In the genomic region with DNA sequence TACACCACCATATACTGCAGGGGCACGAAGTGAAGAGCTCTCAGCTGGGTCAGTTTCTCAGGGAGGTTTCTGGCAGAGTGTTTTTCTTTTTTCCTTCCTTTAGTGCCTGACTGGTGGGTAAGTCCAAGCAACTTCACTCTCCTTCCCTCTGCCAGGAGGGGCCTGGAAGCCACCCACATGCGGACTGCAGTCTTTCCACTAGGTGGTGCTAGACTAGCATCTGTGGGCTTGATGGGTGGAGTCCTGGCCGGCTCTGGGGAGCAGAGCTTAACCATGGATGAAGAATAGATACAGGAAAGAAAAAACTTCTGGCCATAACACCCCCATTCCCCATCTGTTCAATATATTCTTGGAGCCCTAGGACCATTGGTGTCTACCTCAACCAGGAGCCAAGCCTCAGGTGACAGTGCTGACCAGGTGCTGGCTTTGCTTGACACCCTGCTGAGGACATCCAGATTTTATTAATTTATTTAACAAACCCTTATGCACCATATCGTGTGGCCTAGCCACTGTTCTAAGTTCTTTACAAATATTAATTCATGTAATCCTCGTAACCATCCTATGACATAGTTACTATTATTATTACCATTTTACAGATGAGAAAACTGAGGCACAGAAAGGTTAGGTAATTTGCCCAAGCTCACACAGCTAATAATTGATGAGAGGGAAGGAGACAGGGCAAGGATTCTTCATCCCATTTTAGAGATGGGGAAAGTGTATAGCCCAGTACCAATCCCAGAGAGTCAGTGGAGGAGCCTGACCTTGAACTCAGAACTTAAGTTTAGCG, we compare ENCODE assay signal across 8 cellular contexts.
DNase-seq lines count a peak whose midpoint lies in the region; ATAC-seq and TF ChIP-seq lines count a peak whose summit lies in the region.

No MANE protein-coding gene starts in this region.

- H3K9me3 ChIP-seq in heart right ventricle, result no peaks in the 10 kb centered on the region
- H3K9me3 ChIP-seq in lung (ENCODE audit: control insufficient read depth in 2 of 2, insufficient read depth in 1 of 2, low read length in 1 of 2), result peaks cover 0 to 4% of the 10 kb centered on the region in 2 donors
- no peaks in the 10 kb centered on the region for H3K9me3 ChIP-seq in testis

- intact Hi-C loops in heart right ventricle (cut with DNase I) (no loop called here), left ventricle myocardium superior (cut with micrococcal nuclease) (no loop called here), testis (cut with DNase I; ENCODE audit: low total_unique reads) (no loop called here)

- ATAC-seq in heart right ventricle, result no peak
- no peak for ATAC-seq in left ventricle myocardium superior
- no peak for ATAC-seq in lung (ENCODE audit: insufficient read depth, low FRiP score)
- no peak for ATAC-seq in HG03039 (IDR thresholded peaks at IDR 0.05; ENCODE audit: unreplicated experiment)

- 38 to 41% methylated on average over 6 of the region's 6 CpGs for WGBS in heart right ventricle, 2 donors
- WGBS in lung, 2 donors, result 45% methylated on average over 6 of the region's 6 CpGs
- WGBS in testis, 2 donors, result 47 to 55% methylated on average over 6 of the region's 6 CpGs

- H3K4me3 ChIP-seq in heart right ventricle, result no peak overlapping the region
- H3K4me3 ChIP-seq in lung, result no peak overlapping the region
- no peak overlapping the region for H3K4me3 ChIP-seq in testis

- no peak for TF ChIP-seq POLR2A in testis (IDR thresholded peaks at IDR 0.05)

- TF ChIP-seq CTCF in heart right ventricle (IDR thresholded peaks at IDR 0.05) (peak in 7 of 9 donors; percentile 36 to 69 (median 45)), lung (IDR thresholded peaks at IDR 0.05; ENCODE audit: control extremely low read depth, extremely low read depth) (peak; percentile 37), testis (IDR thresholded peaks at IDR 0.05) (peak in 2 of 3 experiments; percentile 63 to 67)

- H3K27me3 ChIP-seq in heart right ventricle (peaks cover 0 to 51% (median 34%) of the 10 kb centered on the region in 7 donors), lung (ENCODE audit: control insufficient read depth, insufficient read depth) (peaks cover 5% of the 10 kb centered on the region), testis (no peaks in the 10 kb centered on the region)

- DNase-seq in heart right ventricle, result peak in 1 of 2 donors; percentile 7
- no peak for DNase-seq in left ventricle myocardium superior
- peak; percentile 36 for DNase-seq in NCI-H1048 (lab: John Stamatoyannopoulos, UW)
- DNase-seq in SK-N-DZ (ENCODE audit: low spot score), result peak; percentile 67
- peak in 51 of 61 donors; percentile 6 to 71 (median 31) for DNase-seq in caudate nucleus (lab: John Stamatoyannopoulos, UW)
- DNase-seq in lung (ENCODE audit: low spot score), result peak; percentile 33
- DNase-seq in testis, result peak; percentile 81

- H3K4me1 ChIP-seq in heart right ventricle (no peaks in the 10 kb centered on the region), lung (ENCODE audit: control insufficient read depth in 2 of 2, insufficient read depth in 2 of 2, low read length in 2 of 2) (no peaks in the 10 kb centered on the region), testis (no peaks in the 10 kb centered on the region)

- no peak overlapping the region for H3K27ac ChIP-seq in heart right ventricle
- no peak overlapping the region for H3K27ac ChIP-seq in caudate nucleus (ENCODE audit: low read depth, low read length)
- H3K27ac ChIP-seq in lung (ENCODE audit: low read depth in 1 of 2, low read length in 1 of 2), result no peak overlapping the region
- H3K27ac ChIP-seq in testis, result no peak overlapping the region

- H3K36me3 ChIP-seq in heart right ventricle (no peaks in the 10 kb centered on the region), lung (ENCODE audit: control insufficient read depth in 2 of 2, insufficient read depth in 2 of 2, low read length in 2 of 2) (no peaks in the 10 kb centered on the region), testis (ENCODE audit: low read depth, missing control alignments) (no peaks in the 10 kb centered on the region)
